ENCODE assay signal across 8 cellular contexts in genomic region chr4:8439914-8440490, GRCh38. TPM values are rescaled to one million over a fixed set of nuclear protein-coding genes. Genes with fewer than 3 reads are reported as not detected.
DNase-seq lines count a peak whose midpoint lies in the region; ATAC-seq and TF ChIP-seq lines count a peak whose summit lies in the region.

No MANE protein-coding gene starts in this region.

- H3K27ac ChIP-seq in endodermal cell (ENCODE audit: low read depth, low read length), result peak overlapping the region; percentile 90
- H3K27ac ChIP-seq in naive thymus-derived CD4-positive, alpha-beta T cell (ENCODE audit: low read depth, low read length), result peak overlapping the region; percentile 89

- peaks cover 36% of the 10 kb centered on the region for H3K9me3 ChIP-seq in endodermal cell (ENCODE audit: control insufficient read depth, low read length)
- no peaks in the 10 kb centered on the region for H3K9me3 ChIP-seq in naive thymus-derived CD4-positive, alpha-beta T cell (ENCODE audit: control insufficient read depth in 2 of 3, low read length in 3 of 3)

- H3K27ac Mint-ChIP-seq in endodermal cell, result peak overlapping the region; percentile 98
- peak overlapping the region; percentile 98 to 100 (median 99) for H3K27ac Mint-ChIP-seq in naive thymus-derived CD4-positive, alpha-beta T cell

- H3K4me3 Mint-ChIP-seq in endodermal cell, result peak overlapping the region; percentile 84
- peak overlapping the region; percentile 93 to 100 (median 96) for H3K4me3 Mint-ChIP-seq in naive thymus-derived CD4-positive, alpha-beta T cell

- H3K27me3 Mint-ChIP-seq in endodermal cell (ENCODE audit: insufficient read depth), result no peaks in the 10 kb centered on the region
- peaks cover 0 to 2% (median 0%) of the 10 kb centered on the region in 5 donors for H3K27me3 Mint-ChIP-seq in naive thymus-derived CD4-positive, alpha-beta T cell

- H3K4me1 Mint-ChIP-seq in endodermal cell, result peaks cover 33% of the 10 kb centered on the region
- peaks cover 64 to 87% (median 79%) of the 10 kb centered on the region in 7 donors for H3K4me1 Mint-ChIP-seq in naive thymus-derived CD4-positive, alpha-beta T cell

- intact Hi-C loops in naive thymus-derived CD4-positive, alpha-beta T cell (cut with micrococcal nuclease), result loop anchor here (1.0 to 10.0 kb wide), 8 partner anchors 12 to 1677 kb away; partner anchors contain the start of genes ABLIM2 (in 2 of the 2), KIAA0232 (in 1 of the 2), SH3TC1 (in 1 of the 2) and WDR1 (in 1 of the 2)

- peak overlapping the region; percentile 74 for H3K9ac ChIP-seq in endodermal cell (ENCODE audit: extremely low read depth, low read length, poor library complexity, severe bottlenecking)

- 72 to 81% methylated on average over 8 to 12 of the region's 12 CpGs for WGBS in endodermal cell (ENCODE audit: insufficient coverage in 1 of 2, insufficient read length in 1 of 2), 2 experiments

- no peaks in the 10 kb centered on the region for H3K27me3 ChIP-seq in endodermal cell (ENCODE audit: control insufficient read depth, insufficient read depth, low read length, poor library complexity, severe bottlenecking)
- H3K27me3 ChIP-seq in naive thymus-derived CD4-positive, alpha-beta T cell (ENCODE audit: control insufficient read depth in 2 of 2, insufficient read depth in 2 of 2, low read length in 2 of 2), result no peaks in the 10 kb centered on the region

- H3K9me3 Mint-ChIP-seq in endodermal cell, result peaks cover 42% of the 10 kb centered on the region
- H3K9me3 Mint-ChIP-seq in naive thymus-derived CD4-positive, alpha-beta T cell, result peaks cover 0 to 9% (median 0%) of the 10 kb centered on the region in 11 donors

- TF ChIP-seq CTCF in AG09309 (IDR thresholded peaks at IDR 0.05; ENCODE audit: control insufficient read depth, insufficient read depth, low read depth, low read length, missing control alignments) (no peak), endodermal cell (conservative IDR thresholded peaks at IDR 0.05) (no peak)

- peaks cover 2% of the 10 kb centered on the region for H3K4me1 ChIP-seq in endodermal cell (ENCODE audit: control insufficient read depth, insufficient read depth, low read length)
- H3K4me1 ChIP-seq in naive thymus-derived CD4-positive, alpha-beta T cell (ENCODE audit: control insufficient read depth in 2 of 2, insufficient read depth in 2 of 2, low read length in 2 of 2), result peaks cover 31 to 39% of the 10 kb centered on the region in 2 donors

- CTCF ChIA-PET in naive thymus-derived CD4-positive, alpha-beta T cell (lab: Charles Lee), result interaction anchor here (0.6 kb wide), 1 partner anchor 678 kb away, joined by 3 read pairs; no protein-coding TSS in a partner anchor

- POLR2A ChIA-PET in naive thymus-derived CD4-positive, alpha-beta T cell (lab: Charles Lee), result interaction anchor here (0.6 to 1.8 kb wide), 5 partner anchors 8 to 680 kb away, joined by 3 to 28 read pairs (median 3); partner anchors contain the start of gene ABLIM2

- in situ Hi-C loops in SK-MEL-5 (cut with HindIII; ENCODE audit: low pct_unique_long_range_greater_than_20kb, low sequenced_read_pairs), result no loop called here

- H3K4me3 ChIP-seq in AG09309 (ENCODE audit: control insufficient read depth, low read depth, low read length) (peak overlapping the region; percentile 90), endodermal cell (ENCODE audit: low read length) (peak overlapping the region; percentile 92)
- H3K4me3 ChIP-seq in naive thymus-derived CD4-positive, alpha-beta T cell (ENCODE audit: low read length), result peak overlapping the region; percentile 92

- H3K36me3 Mint-ChIP-seq in endodermal cell (ENCODE audit: low read depth), result peaks cover 12% of the 10 kb centered on the region
- peaks cover 0 to 10% (median 6%) of the 10 kb centered on the region in 5 donors for H3K36me3 Mint-ChIP-seq in naive thymus-derived CD4-positive, alpha-beta T cell

- ATAC-seq in GM19023 (IDR thresholded peaks at IDR 0.05; ENCODE audit: unreplicated experiment), result peak; percentile 16
- ATAC-seq in HG03108 (IDR thresholded peaks at IDR 0.05; ENCODE audit: unreplicated experiment), result peak; percentile 8
- ATAC-seq in naive thymus-derived CD4-positive, alpha-beta T cell, result peak; percentile 53

- no peak for DNase-seq in AG09309 (ENCODE audit: low read depth)
- DNase-seq in SK-MEL-5 (ENCODE audit: low read depth, low spot score), result peak; percentile 39
- peak; percentile 74 for DNase-seq in endodermal cell
- DNase-seq in naive thymus-derived CD4-positive, alpha-beta T cell, result peak in 1 of 9 donors; percentile 17
- DNase-seq in SHP77 treated with DMSO at 0.1 percent for 48 hours (lab: John Stamatoyannopoulos, UW), result no peak
- DNase-seq in NCI-H1048 (lab: John Stamatoyannopoulos, UW), result no peak

- H3K36me3 ChIP-seq in endodermal cell (ENCODE audit: control insufficient read depth, insufficient read depth, low read length), result peaks cover 30% of the 10 kb centered on the region
- peaks cover 0 to 7% (median 0%) of the 10 kb centered on the region in 3 experiments for H3K36me3 ChIP-seq in naive thymus-derived CD4-positive, alpha-beta T cell (ENCODE audit: control insufficient read depth in 2 of 3, insufficient read depth in 3 of 3, low read length in 3 of 3)

RNA-seq across cellular contexts. Expression of gene ACOX3, which starts 0.5 kb away (rescaled TPM):
- 11.9 and 15.0 TPM in 2 replicates for total RNA-seq in SK-MEL-5 (2014; rRNA removed; shearing (Covaris generic))
- 13.6 and 16.0 TPM in 2 replicates for polyA plus RNA-seq in SK-MEL-5 (2015; cell fraction: cytosol; rRNA removed)
- polyA plus RNA-seq in SK-MEL-5 (2015; cell fraction: nucleus; rRNA removed), result 7.3 and 16.4 TPM in 2 replicates
- total RNA-seq in endodermal cell, result 100 to 1,000 TPM in 1 of 2 donors, 10 to 100 TPM in 1; 55.1 to 146 TPM
- 23.7 TPM for polyA plus RNA-seq in endodermal cell (2013, experiment 1 of 2)
- polyA plus RNA-seq in endodermal cell (2013, experiment 2 of 2), result 23.1 TPM
- total RNA-seq in naive thymus-derived CD4-positive, alpha-beta T cell, result 10 to 100 TPM; 10.9 to 20.5 (median 14.8) TPM
- 10 to 100 TPM; 16.1 to 19.1 TPM for polyA plus RNA-seq in naive thymus-derived CD4-positive, alpha-beta T cell

RNA-seq across cellular contexts. Expression of gene TRMT44, which starts 0.6 kb away (rescaled TPM):
- 6.9 and 9.8 TPM in 2 replicates for total RNA-seq in SK-MEL-5 (2014; rRNA removed; shearing (Covaris generic))
- polyA plus RNA-seq in SK-MEL-5 (2015; cell fraction: cytosol; rRNA removed), result 6.4 and 9.5 TPM in 2 replicates
- 26.8 and 37.3 TPM in 2 replicates for polyA plus RNA-seq in SK-MEL-5 (2015; cell fraction: nucleus; rRNA removed)
- 100 to 1,000 TPM in 1 of 2 donors, 10 to 100 TPM in 1; 45.9 to 114 TPM for total RNA-seq in endodermal cell
- 27.2 TPM for polyA plus RNA-seq in endodermal cell (2013, experiment 1 of 2)
- 32.3 TPM for polyA plus RNA-seq in endodermal cell (2013, experiment 2 of 2)
- total RNA-seq in naive thymus-derived CD4-positive, alpha-beta T cell, result 10 to 100 TPM; 28.5 to 33.7 (median 29.6) TPM
- 10 to 100 TPM; 13.8 to 21.3 TPM for polyA plus RNA-seq in naive thymus-derived CD4-positive, alpha-beta T cell

Comparison
In these comparisons a context has a peak if more than half of its experiments do, and no peak if none do; other contexts are left out.
1. DNase-seq: peak in SK-MEL-5 (single experiment) and endodermal cell (single experiment); none in AG09309 (single experiment), SHP77 treated with DMSO at 0.1 percent for 48 hours (single experiment) and NCI-H1048 (single experiment).
2. Peak in every context shown above with its lines, with median percentiles within 50 percentile points of each other: H3K4me3 ChIP-seq and ATAC-seq.